Comparison of ENCODE assay signal across 24 cellular contexts in genomic region chr17:34377078-34377823, GRCh38. TPM values are rescaled to one million over a fixed set of nuclear protein-coding genes. Genes with fewer than 3 reads are reported as not detected.
DNase-seq lines count a peak whose midpoint lies in the region; ATAC-seq, FAIRE-seq and TF ChIP-seq lines count a peak whose summit lies in the region.
"Had no signal": no experiment of that assay in that cellular context is flagged by ENCODE, and none has a peak within 500 bp of the region (broad histone marks: within the 10 kb centered on the region; RNA-seq: fewer than 3 reads in every experiment).

No MANE protein-coding gene starts in this region.

- no peak for TF ChIP-seq EP300 in K562 (IDR thresholded peaks at IDR 0.05; ENCODE audit: low read length)

- BruUV-seq in K562 (replicated peaks; lab: Mats Ljungman, UMichigan) = no TSS peak

- H3K4me1 ChIP-seq in K562 (replicated peaks in 1 of 2; ENCODE audit: control insufficient read depth in 2 of 2, insufficient read depth in 2 of 2, low read length in 2 of 2) = peaks cover 0 to 10% of the 10 kb centered on the region in 2 experiments; a peak in 3 of 5 replicates

- H3K9me1 ChIP-seq in K562 (ENCODE audit: control insufficient read depth, insufficient read depth, low read length) = no peaks in the 10 kb centered on the region

- no peak overlapping the region for H3K4me2 ChIP-seq in K562 (ENCODE audit: insufficient read depth, low read length)

- TF ChIP-seq POLR2A in K562 (conservative IDR thresholded peaks at IDR 0.05) = no peak

- H3K27ac ChIP-seq in HL-60 (replicated peaks) (0 out of 2 replicates have a peak overlapping the region, but pooled peaks have one; percentile 12), K562 (ENCODE audit: extremely low read depth, low read depth, low read length) (peak overlapping the region; percentile 55; the same call in 1 of the 3 replicates)

- H3K27me3 ChIP-seq in HL-60 (ENCODE audit: insufficient read depth, poor library complexity, severe bottlenecking) (no peaks in the 10 kb centered on the region), K562 (ENCODE audit: control insufficient read depth in 2 of 2, insufficient read depth in 2 of 2, low read length in 2 of 2) (no peaks in the 10 kb centered on the region)

- no peaks in the 10 kb centered on the region for H3K36me3 ChIP-seq in K562 (ENCODE audit: control insufficient read depth, insufficient read depth, low read length)

- H3K79me2 ChIP-seq in K562 (ENCODE audit: control insufficient read depth, insufficient read depth, low read length) = no peaks in the 10 kb centered on the region

- ATAC-seq in GM21390 (IDR thresholded peaks at IDR 0.05; ENCODE audit: unreplicated experiment) (peak; percentile 54), K562 (no peak), HG03571 (IDR thresholded peaks at IDR 0.05; ENCODE audit: unreplicated experiment) (no peak)
- ATAC-seq: CD8-positive, alpha-beta T cell had no signal

- DNase-seq in NOMO-1 (lab: John Stamatoyannopoulos, UW; ENCODE audit: unreplicated experiment in 2 of 2) = peak; percentile 16 to 32
- no peak for DNase-seq in NOMO-1 treated with dmso at 0.1 percent for 144 hours (lab: John Stamatoyannopoulos, UW; ENCODE audit: unreplicated experiment)
- no peak for DNase-seq in HL-60 (ENCODE audit: low read depth in 1 of 2, low spot score in 1 of 2)
- DNase-seq in K562 (ENCODE audit: extremely low read depth in 1 of 4, low spot score in 3 of 4) = no peak
- DNase-seq in Kasumi-1 (lab: John Stamatoyannopoulos, UW) = no peak
- no peak for DNase-seq in stimulated activated CD4-positive, alpha-beta T cell treated with anti-CD3 and anti-CD28 coated beads, Interleukin-4, amount 100 ng/mL, for 1 hour
- DNase-seq: activated CD4-positive, alpha-beta T cell treated with anti-CD3 and anti-CD28 coated beads for 1 hour; activated T-cell treated with anti-CD3 and anti-CD28 coated beads, Interleukin-2, amount 50 U/mL, for 4 hours; amygdala; CD8-positive, alpha-beta T cell; erythroblast; KG1; NCI-H187 treated with DMSO at 0.1 percent for 48 hours; NCI-H524 treated with DMSO at 0.1 percent for 48 hours; nucleus accumbens; stimulated activated CD4-positive, alpha-beta T cell treated with anti-CD3 and anti-CD28 coated beads, Interleukin-4, amount 100 ng/mL, for 4 hours had no signal

- 29% methylated on average over 3 of the region's 3 CpGs for WGBS in K562 (ENCODE audit: insufficient coverage, low coverage, missing lambda C conversion rate)

- no peak for TF ChIP-seq CTCF in HL-60 (IDR thresholded peaks at IDR 0.05; ENCODE audit: insufficient read depth, low read length)
- no peak for TF ChIP-seq CTCF in K562 (IDR thresholded peaks at IDR 0.05 in 2 of 3, conservative IDR thresholded peaks at IDR 0.05 in 1 of 3; ENCODE audit: insufficient read depth in 2 of 3, low read depth in 1 of 3, low read length in 3 of 3)

- FAIRE-seq in K562 (lab: Jason Lieb, UNC) = peak; percentile 11
- FAIRE-seq: A204.1, G401.6 had no signal

- TF ChIP-seq RAD21 in K562 (CRISPR knock-in tag; conservative IDR thresholded peaks at IDR 0.05 in 1 of 2, IDR thresholded peaks at IDR 0.05 in 1 of 2) = no peak

- H2AFZ ChIP-seq in K562 (ENCODE audit: low read depth, low read length) = peak overlapping the region; percentile 83

- POLR2A ChIA-PET in K562 (lab: Yijun Ruan, JAX) = interaction anchor here (0.6 to 1.1 kb wide), 4 partner anchors 12 to 1859 kb away, joined by 3 read pairs; no protein-coding TSS in a partner anchor

- intact Hi-C loops in K562 (cut with micrococcal nuclease) = no loop called here

- H4K20me1 ChIP-seq in K562 (replicated peaks; ENCODE audit: control insufficient read depth, insufficient read depth, low read length) = no peaks in the 10 kb centered on the region

- H3K4me3 ChIP-seq in HL-60 (replicated peaks; ENCODE audit: insufficient read depth, low read length) = no peak overlapping the region
- H3K4me3 ChIP-seq in K562 = no peak overlapping the region

- in situ Hi-C loops in K562 (cut with MboI) = no loop called here

- H3K9ac ChIP-seq in K562 (ENCODE audit: insufficient read depth in 1 of 2, low read depth in 2 of 2, low read length in 2 of 2) = no peak overlapping the region

- CTCF ChIA-PET in K562 (lab: Yijun Ruan, JAX; ENCODE audit: low intra/inter-chr PET ratio) = interaction anchor here (0.9 kb wide), 1 partner anchor 179 kb away, joined by 3 read pairs; no protein-coding TSS in a partner anchor

- H3K9me3 ChIP-seq in K562 (replicated peaks; ENCODE audit: control insufficient read depth, insufficient read depth, low read depth, low read length) = no peaks in the 10 kb centered on the region

TF ChIP-seq in K562, 482 proteins besides CTCF, POLR2A, EP300 and RAD21:
- TF ChIP-seq TAF15 (IDR thresholded peaks at IDR 0.05; ENCODE audit: low read depth, low read length) = no peak
- no peak for TF ChIP-seq HOXB6 (CRISPR knock-in tag; IDR thresholded peaks at IDR 0.05; ENCODE audit: borderline replicate concordance)
- peak; percentile 84 for TF ChIP-seq ZNF12 (CRISPR knock-in tag; IDR thresholded peaks at IDR 0.05)
- TF ChIP-seq JUND (IDR thresholded peaks at IDR 0.05; ENCODE audit: borderline replicate concordance, low read depth, low read length) = no peak
- 0 out of 3 replicates have a peak, but pooled peaks have one; percentile 2 for TF ChIP-seq JUND (tag; IDR thresholded peaks at IDR 0.05; ENCODE audit: borderline replicate concordance, low read depth, low read length)
- no peak for TF ChIP-seq CHD4 (IDR thresholded peaks at IDR 0.05; ENCODE audit: insufficient read depth, insufficient replicate concordance, low read depth, low read length, poor library complexity, severe bottlenecking)
- no peak for TF ChIP-seq MTF1 (CRISPR knock-in tag; IDR thresholded peaks at IDR 0.05; ENCODE audit: borderline replicate concordance)

RNA-seq across cellular contexts. Expression of gene CCL1, which starts 14.2 kb away (rescaled TPM):
- not detected in 2 replicates for total RNA-seq in K562 (2011; cell fraction: chromatin; rRNA removed; ENCODE audit: low replicate concordance)
- not detected in 2 replicates for total RNA-seq in K562 (2011; cell fraction: nucleolus; rRNA removed)
- total RNA-seq in K562 (2011; cell fraction: nucleoplasm; rRNA removed) = not detected in 2 replicates
- total RNA-seq in K562 (2014; rRNA removed) (0.29 TPM in 1 of 2 replicates, not detected in the other), K562 (2014; rRNA removed; fragmentation: Illumina TruSeq; extraction: Trizol) (not detected in 2 replicates), K562 (2015; rRNA removed; fragmentation: Illumina TruSeq; extraction: Trizol) (not detected in 2 replicates), K562 (2021) (not detected in 2 replicates)
- polyA plus RNA-seq in K562 (2011; rRNA removed) (not detected in 2 replicates), K562 (2014; fragmentation: Illumina TruSeq; extraction: Trizol) (not detected in 2 replicates), K562 (2014; fragmentation: Nextera tagmentation; extraction: Ambion mirVana) (under 1 TPM in 1 of 2 experiments, not detected in 1; 0.45 TPM), K562 (2014; rRNA removed) (not detected in 2 replicates)
- polyA plus RNA-seq in K562 (2011; cell fraction: cytosol; rRNA removed) = not detected in 2 replicates
- not detected in 2 replicates for polyA plus RNA-seq in K562 (2011; cell fraction: nucleus; rRNA removed)
- polyA plus RNA-seq in K562 (2012) = not detected in 2 replicates
- polyA minus RNA-seq in K562 (2011; rRNA and poly(A)+ RNA removed) = not detected in 2 replicates
- polyA minus RNA-seq in K562 (2011; cell fraction: cytosol; rRNA and poly(A)+ RNA removed) = not detected in 2 replicates
- polyA minus RNA-seq in K562 (2011; cell fraction: nucleus; rRNA and poly(A)+ RNA removed) = not detected in 2 replicates
- total RNA-seq: CD8-positive, alpha-beta T cell; glomerular endothelial cell; mesothelial cell of epicardium; urinary bladder had no signal
- polyA plus RNA-seq: urinary bladder had no signal

RNA-seq across cellular contexts. Expression of gene CCL13, which starts 21.0 kb away (rescaled TPM):
- total RNA-seq in K562 (2011; cell fraction: chromatin; rRNA removed; ENCODE audit: low replicate concordance) = not detected in 2 replicates
- total RNA-seq in K562 (2011; cell fraction: nucleolus; rRNA removed) = not detected in 2 replicates
- total RNA-seq in K562 (2011; cell fraction: nucleoplasm; rRNA removed) = not detected in 2 replicates
- total RNA-seq in K562 (2014; rRNA removed) = not detected in 2 replicates
- total RNA-seq in K562 (2014; rRNA removed; fragmentation: Illumina TruSeq; extraction: Trizol) = not detected in 2 replicates
- total RNA-seq in K562 (2015; rRNA removed; fragmentation: Illumina TruSeq; extraction: Trizol) = not detected in 2 replicates
- total RNA-seq in K562 (2021) = not detected in 2 replicates
- polyA plus RNA-seq in K562 (2011; rRNA removed) = not detected in 2 replicates
- polyA plus RNA-seq in K562 (2011; cell fraction: cytosol; rRNA removed) = not detected in 2 replicates
- not detected in 2 replicates for polyA plus RNA-seq in K562 (2011; cell fraction: nucleus; rRNA removed)
- polyA plus RNA-seq in K562 (2012) = 0.24 TPM in 1 of 2 replicates, not detected in the other
- polyA plus RNA-seq in K562 (2014; fragmentation: Illumina TruSeq; extraction: Trizol) = not detected in 2 replicates
- not detected for polyA plus RNA-seq in K562 (2014; fragmentation: Nextera tagmentation; extraction: Ambion mirVana)
- not detected in 2 replicates for polyA plus RNA-seq in K562 (2014; rRNA removed)
- not detected in 2 replicates for polyA minus RNA-seq in K562 (2011; rRNA and poly(A)+ RNA removed)
- not detected in 2 replicates for polyA minus RNA-seq in K562 (2011; cell fraction: cytosol; rRNA and poly(A)+ RNA removed)
- not detected in 2 replicates for polyA minus RNA-seq in K562 (2011; cell fraction: nucleus; rRNA and poly(A)+ RNA removed)
- total RNA-seq: activated T-cell treated with anti-CD3 and anti-CD28 coated beads, Interleukin-2, amount 50 U/mL, for 4 hours; CD8-positive, alpha-beta T cell; glomerular endothelial cell; mesothelial cell of epicardium; T-helper 1 cell treated with Interleukin-12 subunit alpha and Interleukin-12 subunit beta and Interleukin-4 antibody, amounts not matched to agents 30 ng/mL and 1 ng/mL, for 36 hours had no signal

RNA-seq across cellular contexts. Expression of gene CCL8, which starts 58.0 kb away (rescaled TPM):
- not detected in 2 replicates for total RNA-seq in K562 (2011; cell fraction: chromatin; rRNA removed; ENCODE audit: low replicate concordance)
- not detected in 2 replicates for total RNA-seq in K562 (2011; cell fraction: nucleolus; rRNA removed)
- not detected in 2 replicates for total RNA-seq in K562 (2011; cell fraction: nucleoplasm; rRNA removed)
- total RNA-seq in K562 (2014; rRNA removed) = not detected in 2 replicates
- not detected in 2 replicates for total RNA-seq in K562 (2014; rRNA removed; fragmentation: Illumina TruSeq; extraction: Trizol)
- total RNA-seq in K562 (2015; rRNA removed; fragmentation: Illumina TruSeq; extraction: Trizol) = not detected in 2 replicates
- total RNA-seq in K562 (2021) = not detected in 2 replicates
- not detected in 2 replicates for polyA plus RNA-seq in K562 (2011; rRNA removed)
- not detected in 2 replicates for polyA plus RNA-seq in K562 (2011; cell fraction: cytosol; rRNA removed)
- polyA plus RNA-seq in K562 (2011; cell fraction: nucleus; rRNA removed) = not detected in 2 replicates
- polyA plus RNA-seq in K562 (2012) = 0.28 TPM in 1 of 2 replicates, not detected in the other
- polyA plus RNA-seq in K562 (2014; fragmentation: Illumina TruSeq; extraction: Trizol) = not detected in 2 replicates
- under 1 TPM in 1 of 2 experiments, not detected in 1; 0.06 TPM for polyA plus RNA-seq in K562 (2014; fragmentation: Nextera tagmentation; extraction: Ambion mirVana)
- not detected in 2 replicates for polyA plus RNA-seq in K562 (2014; rRNA removed)
- not detected in 2 replicates for polyA minus RNA-seq in K562 (2011; rRNA and poly(A)+ RNA removed)
- polyA minus RNA-seq in K562 (2011; cell fraction: cytosol; rRNA and poly(A)+ RNA removed) = not detected in 2 replicates
- not detected in 2 replicates for polyA minus RNA-seq in K562 (2011; cell fraction: nucleus; rRNA and poly(A)+ RNA removed)
- total RNA-seq: activated T-cell treated with anti-CD3 and anti-CD28 coated beads, Interleukin-2, amount 50 U/mL, for 4 hours; CD8-positive, alpha-beta T cell; mesothelial cell of epicardium; T-helper 1 cell treated with Interleukin-12 subunit alpha and Interleukin-12 subunit beta and Interleukin-4 antibody, amounts not matched to agents 30 ng/mL and 1 ng/mL, for 36 hours had no signal

Comparison
In these comparisons a context has a peak if more than half of its experiments do, and no peak if none do; other contexts are left out.
1. DNase-seq: peak in NOMO-1 (2 of 2); none in NOMO-1 treated with dmso at 0.1 percent for 144 hours (single experiment), HL-60 (0 of 2), K562 (0 of 4), Kasumi-1 (0 of 2) and stimulated activated CD4-positive, alpha-beta T cell treated with anti-CD3 and anti-CD28 coated beads, Interleukin-4, amount 100 ng/mL, for 1 hour (single experiment).